ENCODE assay signal across 16 cellular contexts in genomic region chr1:116561563-116561962, GRCh38.
"Had no signal": no experiment of that assay in that cellular context is flagged by ENCODE, and none has a peak within 500 bp of the region (broad histone marks: within the 10 kb centered on the region; RNA-seq: fewer than 3 reads in every experiment).

No MANE protein-coding gene starts in this region.

- H3K9me3 ChIP-seq: upper lobe of right lung had no signal

- DNase-seq: activated CD4-positive, alpha-beta T cell treated with anti-CD3 and anti-CD28 coated beads for 48 hours; activated effector memory CD4-positive, alpha-beta T cell treated with anti-CD3 and anti-CD28 coated beads, Interleukin-2, amount 50 U/mL, for 16 hours; activated T-cell treated with anti-CD3 and anti-CD28 coated beads, Interleukin-2, amount 50 U/mL, for 1 hour; amygdala; cerebellar nuclear complex; kidney; stimulated activated naive CD4-positive, alpha-beta T cell; T1000; upper lobe of right lung had no signal

- H3K4me3 Mint-ChIP-seq: brain; dendritic cell treated with granulocyte-macrophage colony-stimulating factor and Interleukin-4, amounts not matched to agents 40 ng/mL and 50 ng/mL, for 4 days had no signal

- H3K27me3 Mint-ChIP-seq: activated naive CD8-positive, alpha-beta T cell; brain; dendritic cell treated with granulocyte-macrophage colony-stimulating factor and Interleukin-4, amounts not matched to agents 40 ng/mL and 50 ng/mL, for 4 days had no signal

- H3K36me3 ChIP-seq: upper lobe of right lung had no signal

- H3K4me1 ChIP-seq: parathyroid adenoma had no signal

- H3K27me3 ChIP-seq: hepatocyte, upper lobe of right lung had no signal

- ATAC-seq: upper lobe of right lung had no signal

- H3K4me2 ChIP-seq: hepatocyte had no signal

- H3K4me1 Mint-ChIP-seq: brain had no signal

- H3K4me3 ChIP-seq: hepatocyte, skin epidermis, upper lobe of right lung had no signal

- H3K9ac ChIP-seq: parathyroid adenoma had no signal

- H3K27ac Mint-ChIP-seq: activated naive CD8-positive, alpha-beta T cell; brain had no signal

- H2AFZ ChIP-seq: hepatocyte, parathyroid adenoma had no signal

- H3K27ac ChIP-seq: hepatocyte, parathyroid adenoma, upper lobe of right lung, VCaP had no signal

- H3K79me2 ChIP-seq: parathyroid adenoma had no signal
